In the genomic region with DNA sequence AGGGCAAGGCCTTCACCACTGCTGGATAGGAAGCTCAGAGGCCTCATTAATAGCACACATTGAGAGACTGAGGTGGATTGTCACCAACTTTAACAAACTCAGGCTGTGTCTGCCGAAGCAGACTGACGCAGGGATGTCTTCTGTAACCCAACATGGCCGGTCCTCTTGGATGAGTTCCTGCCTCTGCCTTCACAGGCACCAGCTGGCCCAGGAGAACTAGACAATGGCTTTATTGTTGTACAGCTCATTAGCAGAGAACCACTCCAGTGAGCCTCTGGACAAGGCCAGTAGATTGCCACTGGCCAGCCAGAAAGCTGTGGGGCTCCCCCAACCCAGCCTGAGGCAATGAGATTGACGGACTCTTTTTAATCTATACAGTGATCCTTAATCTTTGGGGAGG, we compare ENCODE assay signal across 15 cellular contexts. TPM values are rescaled to one million over a fixed set of nuclear protein-coding genes. Genes with fewer than 3 reads are reported as not detected.
DNase-seq lines count a peak whose midpoint lies in the region; ATAC-seq and TF ChIP-seq lines count a peak whose summit lies in the region.
"Had no signal": no experiment of that assay in that cellular context is flagged by ENCODE, and none has a peak within 500 bp of the region (broad histone marks: within the 10 kb centered on the region; RNA-seq: fewer than 3 reads in every experiment).

No MANE protein-coding gene starts in this region.

- no peaks in the 10 kb centered on the region for H3K9me3 ChIP-seq in psoas muscle
- H3K9me3 ChIP-seq in hepatocyte (ENCODE audit: low read depth) = no peaks in the 10 kb centered on the region

- H4K20me1 ChIP-seq in hepatocyte (ENCODE audit: insufficient read depth, poor library complexity, severe bottlenecking) = peaks cover 3% of the 10 kb centered on the region

- no peak overlapping the region for H2AFZ ChIP-seq in hepatocyte
- H2AFZ ChIP-seq: parathyroid adenoma had no signal

- H3K4me1 ChIP-seq in psoas muscle (peaks cover 43% of the 10 kb centered on the region), hepatocyte (ENCODE audit: insufficient read depth) (peaks cover 5% of the 10 kb centered on the region)

- H3K36me3 ChIP-seq in psoas muscle (ENCODE audit: insufficient read depth in 1 of 2, low read depth in 1 of 2) (peaks cover 0 to 18% of the 10 kb centered on the region in 2 donors), hepatocyte (replicated peaks; ENCODE audit: insufficient read depth, low read depth) (no peaks in the 10 kb centered on the region)

- no peak overlapping the region for H3K4me3 ChIP-seq in psoas muscle
- no peak overlapping the region for H3K4me3 ChIP-seq in hepatocyte

- no peaks in the 10 kb centered on the region for H3K79me2 ChIP-seq in hepatocyte
- H3K79me2 ChIP-seq: parathyroid adenoma had no signal

- DNase-seq in C1 segment of cervical spinal cord (lab: John Stamatoyannopoulos, UW) = peak in 11 of 14 donors; percentile 36 to 79 (median 60)
- DNase-seq in SK-MEL-5 (ENCODE audit: low read depth, low spot score) = peak; percentile 64
- peak; percentile 49 to 90 (median 76) for DNase-seq in head of caudate nucleus
- DNase-seq in psoas muscle = no peak
- no peak for DNase-seq in hepatocyte (ENCODE audit: low spot score)
- DNase-seq: activated CD4-positive, alpha-beta T cell treated with anti-CD3 and anti-CD28 coated beads for 1 hour; activated naive CD8-positive, alpha-beta T cell treated with anti-CD3 and anti-CD28 coated beads, Interleukin-2, amount 10 ng/mL, durations not matched to agents 7 days and 5 days; COR-L47; NCI-H187 treated with DMSO at 0.1 percent for 48 hours had no signal

- ATAC-seq in psoas muscle (no peak), HG02973 (IDR thresholded peaks at IDR 0.05; ENCODE audit: unreplicated experiment) (no peak), GM21367 (IDR thresholded peaks at IDR 0.05; ENCODE audit: unreplicated experiment) (no peak), GM19324 (IDR thresholded peaks at IDR 0.05; ENCODE audit: low FRiP score, unreplicated experiment) (no peak)

- H3K4me2 ChIP-seq in hepatocyte = no peak overlapping the region

- TF ChIP-seq CTCF in psoas muscle (IDR thresholded peaks at IDR 0.05) (no peak), hepatocyte (IDR thresholded peaks at IDR 0.05; ENCODE audit: poor library complexity) (no peak)

- H3K27ac ChIP-seq in psoas muscle (peak overlapping the region; percentile 74), hepatocyte (no peak overlapping the region)

- 52 to 71% (median 58%) methylated on average over 4 of the region's 4 CpGs for WGBS in psoas muscle, 3 donors
- 92% methylated on average over 4 of the region's 4 CpGs for whole genome bisulfite sequencing in hepatocyte (ENCODE audit: low lambda C conversion rate, missing lambda C conversion rate)

- H3K27me3 ChIP-seq in psoas muscle (ENCODE audit: insufficient read depth in 3 of 3, low read length in 2 of 3) (no peaks in the 10 kb centered on the region), hepatocyte (no peaks in the 10 kb centered on the region)

- intact Hi-C loops in head of caudate nucleus (cut with DNase I) (no loop called here), psoas muscle (cut with DNase I) (no loop called here)

- in situ Hi-C loops in SK-MEL-5 (cut with HindIII; ENCODE audit: low pct_unique_long_range_greater_than_20kb, low sequenced_read_pairs) = no loop called here

- no peaks in the 10 kb centered on the region for H3K9me2 ChIP-seq in hepatocyte (replicated peaks; ENCODE audit: insufficient read depth)

RNA-seq across cellular contexts. Expression of gene NODAL, which starts 9.4 kb away (rescaled TPM):
- not detected in 2 replicates for total RNA-seq in SK-MEL-5 (2014; rRNA removed; shearing (Covaris generic))
- polyA plus RNA-seq in SK-MEL-5 (2015; cell fraction: cytosol; rRNA removed) = not detected in 2 replicates
- polyA plus RNA-seq in SK-MEL-5 (2015; cell fraction: nucleus; rRNA removed) = not detected in 2 replicates
- total RNA-seq in psoas muscle (not detected), hepatocyte (not detected in 2 replicates)
- polyA plus RNA-seq in psoas muscle (under 1 TPM in 2 of 3 donors, not detected in 1; 0.08 to 0.10 TPM), hepatocyte (not detected in 2 replicates)
- total RNA-seq: activated naive CD8-positive, alpha-beta T cell treated with anti-CD3 and anti-CD28 coated beads, Interleukin-2, amount 10 ng/mL, durations not matched to agents 7 days and 5 days; endothelial cell of umbilical vein; HT-29 had no signal
- polyA plus RNA-seq: endothelial cell of umbilical vein had no signal

RNA-seq across cellular contexts. Expression of gene EIF4EBP2, which starts 28.2 kb away (rescaled TPM):
- 14.3 and 14.5 TPM in 2 replicates for total RNA-seq in SK-MEL-5 (2014; rRNA removed; shearing (Covaris generic))
- 18.2 and 22.6 TPM in 2 replicates for polyA plus RNA-seq in SK-MEL-5 (2015; cell fraction: cytosol; rRNA removed)
- polyA plus RNA-seq in SK-MEL-5 (2015; cell fraction: nucleus; rRNA removed) = 10.0 and 10.7 TPM in 2 replicates
- total RNA-seq in psoas muscle = 10 to 100 TPM; 41.3 to 75.0 (median 62.0) TPM
- polyA plus RNA-seq in psoas muscle = 10 to 100 TPM; 13.0 to 76.6 (median 33.8) TPM
- 75.1 and 77.1 TPM in 2 replicates for total RNA-seq in hepatocyte
- 37.4 and 43.1 TPM in 2 replicates for polyA plus RNA-seq in hepatocyte

RNA-seq across cellular contexts. Expression of gene PALD1, which starts 46.5 kb away (rescaled TPM):
- total RNA-seq in SK-MEL-5 (2014; rRNA removed; shearing (Covaris generic)) = 1.8 and 2.0 TPM in 2 replicates
- polyA plus RNA-seq in SK-MEL-5 (2015; cell fraction: cytosol; rRNA removed) = 1.9 and 3.0 TPM in 2 replicates
- polyA plus RNA-seq in SK-MEL-5 (2015; cell fraction: nucleus; rRNA removed) = 4.3 and 6.6 TPM in 2 replicates
- 1 to 10 TPM; 2.8 to 4.0 (median 3.3) TPM for total RNA-seq in psoas muscle
- 1 to 10 TPM; 1.0 to 2.5 (median 2.4) TPM for polyA plus RNA-seq in psoas muscle
- total RNA-seq in hepatocyte = 1.1 and 2.2 TPM in 2 replicates
- 1.1 and 1.3 TPM in 2 replicates for polyA plus RNA-seq in hepatocyte

RNA-seq across cellular contexts. Expression of gene LRRC20, which starts 49.7 kb away (rescaled TPM):
- total RNA-seq in SK-MEL-5 (2014; rRNA removed; shearing (Covaris generic)) = 4.8 and 6.0 TPM in 2 replicates
- polyA plus RNA-seq in SK-MEL-5 (2015; cell fraction: cytosol; rRNA removed) = 14.5 and 17.6 TPM in 2 replicates
- 8.9 and 12.9 TPM in 2 replicates for polyA plus RNA-seq in SK-MEL-5 (2015; cell fraction: nucleus; rRNA removed)
- total RNA-seq in psoas muscle = 100 to 1,000 TPM in 3 of 4 donors, 10 to 100 TPM in 1; 66.1 to 143 (median 140) TPM
- polyA plus RNA-seq in psoas muscle = 100 to 1,000 TPM in 1 of 3 donors, 10 to 100 TPM in 2; 26.4 to 153 (median 67.2) TPM
- 7.2 and 8.2 TPM in 2 replicates for total RNA-seq in hepatocyte
- 3.0 and 4.0 TPM in 2 replicates for polyA plus RNA-seq in hepatocyte

Comparison
In these comparisons a context has a peak if more than half of its experiments do, and no peak if none do; other contexts are left out.
1. DNase-seq: peak in C1 segment of cervical spinal cord (11 of 14), SK-MEL-5 (single experiment) and head of caudate nucleus (42 of 42); none in psoas muscle (0 of 2) and hepatocyte (single experiment).